In the genomic region with DNA sequence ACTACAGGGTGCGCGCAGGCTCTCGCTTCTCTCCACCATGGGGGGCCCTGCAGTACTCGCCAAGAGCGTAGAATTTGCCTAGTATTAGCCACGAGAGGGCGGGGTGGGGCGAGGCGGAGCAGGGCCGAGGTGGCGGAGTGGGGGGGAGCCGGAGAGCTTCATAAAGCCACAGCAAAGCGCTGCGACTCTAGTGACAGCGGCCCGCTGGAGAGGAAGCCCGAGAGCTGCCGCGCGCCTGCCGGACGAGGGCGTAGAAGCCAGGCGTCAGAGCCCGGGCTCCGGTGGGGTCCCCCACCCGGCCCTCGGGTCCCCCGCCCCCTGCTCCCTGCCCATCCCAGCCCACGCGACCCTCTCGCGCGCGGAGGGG, we compare ENCODE assay signal across 3 cellular contexts.
TF ChIP-seq lines count a peak whose summit lies in the region.

A gene with protein sequence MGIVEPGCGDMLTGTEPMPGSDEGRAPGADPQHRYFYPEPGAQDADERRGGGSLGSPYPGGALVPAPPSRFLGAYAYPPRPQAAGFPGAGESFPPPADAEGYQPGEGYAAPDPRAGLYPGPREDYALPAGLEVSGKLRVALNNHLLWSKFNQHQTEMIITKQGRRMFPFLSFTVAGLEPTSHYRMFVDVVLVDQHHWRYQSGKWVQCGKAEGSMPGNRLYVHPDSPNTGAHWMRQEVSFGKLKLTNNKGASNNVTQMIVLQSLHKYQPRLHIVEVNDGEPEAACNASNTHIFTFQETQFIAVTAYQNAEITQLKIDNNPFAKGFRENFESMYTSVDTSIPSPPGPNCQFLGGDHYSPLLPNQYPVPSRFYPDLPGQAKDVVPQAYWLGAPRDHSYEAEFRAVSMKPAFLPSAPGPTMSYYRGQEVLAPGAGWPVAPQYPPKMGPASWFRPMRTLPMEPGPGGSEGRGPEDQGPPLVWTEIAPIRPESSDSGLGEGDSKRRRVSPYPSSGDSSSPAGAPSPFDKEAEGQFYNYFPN (plus strand): TSS at position 190 of the 367 bp plus-strand sequence. CDS start 219 bp downstream, outside the sequence.

TF ChIP-seq in HEK293, 187 proteins besides CTCF, POLR2A, EP300 and RAD21 (continues in another document):
- TF ChIP-seq ZNF555 (tag by site-specific recombination; conservative IDR thresholded peaks at IDR 0.05) (no peak), ZNF121 (tag by site-specific recombination; IDR thresholded peaks at IDR 0.05) (no peak), ZNF529 (tag by site-specific recombination; IDR thresholded peaks at IDR 0.05; ENCODE audit: insufficient replicate concordance) (no peak), ZNF610 (tag by site-specific recombination; IDR thresholded peaks at IDR 0.05; ENCODE audit: borderline replicate concordance) (no peak), ZNF302 (tag by site-specific recombination; IDR thresholded peaks at IDR 0.05; ENCODE audit: low read depth) (no peak), HOXD13 (CRISPR knock-in tag; IDR thresholded peaks at IDR 0.05; ENCODE audit: borderline replicate concordance) (no peak), ZBTB48 (tag by site-specific recombination; IDR thresholded peaks at IDR 0.05) (no peak), ZBTB17 (tag by site-specific recombination; IDR thresholded peaks at IDR 0.05) (no peak), ZFHX2 (tag by site-specific recombination; conservative IDR thresholded peaks at IDR 0.05) (peak; percentile 35; the same call in 1 of the 2 replicates), ZNF530 (tag by site-specific recombination; IDR thresholded peaks at IDR 0.05; ENCODE audit: low read depth) (no peak), SETDB1 (IDR thresholded peaks at IDR 0.05; ENCODE audit: insufficient read length, low read length) (no peak), ZNF677 (tag by site-specific recombination; IDR thresholded peaks at IDR 0.05) (no peak), ZNF274 (IDR thresholded peaks at IDR 0.05; ENCODE audit: low read length) (no peak), ZNF274 (tag by site-specific recombination; IDR thresholded peaks at IDR 0.05; ENCODE audit: borderline replicate concordance) (no peak), HOXA7 (CRISPR knock-in tag; IDR thresholded peaks at IDR 0.05; ENCODE audit: borderline replicate concordance) (no peak), MEIS1 (CRISPR knock-in tag; IDR thresholded peaks at IDR 0.05; ENCODE audit: borderline replicate concordance) (no peak), ZNF140 (tag by site-specific recombination; IDR thresholded peaks at IDR 0.05) (no peak), ZNF707 (tag by site-specific recombination; IDR thresholded peaks at IDR 0.05) (no peak), ZIC2 (tag by site-specific recombination; IDR thresholded peaks at IDR 0.05) (peak; percentile 44; the same call in 1 of the 2 replicates)
- TF ChIP-seq, protein P1, sequence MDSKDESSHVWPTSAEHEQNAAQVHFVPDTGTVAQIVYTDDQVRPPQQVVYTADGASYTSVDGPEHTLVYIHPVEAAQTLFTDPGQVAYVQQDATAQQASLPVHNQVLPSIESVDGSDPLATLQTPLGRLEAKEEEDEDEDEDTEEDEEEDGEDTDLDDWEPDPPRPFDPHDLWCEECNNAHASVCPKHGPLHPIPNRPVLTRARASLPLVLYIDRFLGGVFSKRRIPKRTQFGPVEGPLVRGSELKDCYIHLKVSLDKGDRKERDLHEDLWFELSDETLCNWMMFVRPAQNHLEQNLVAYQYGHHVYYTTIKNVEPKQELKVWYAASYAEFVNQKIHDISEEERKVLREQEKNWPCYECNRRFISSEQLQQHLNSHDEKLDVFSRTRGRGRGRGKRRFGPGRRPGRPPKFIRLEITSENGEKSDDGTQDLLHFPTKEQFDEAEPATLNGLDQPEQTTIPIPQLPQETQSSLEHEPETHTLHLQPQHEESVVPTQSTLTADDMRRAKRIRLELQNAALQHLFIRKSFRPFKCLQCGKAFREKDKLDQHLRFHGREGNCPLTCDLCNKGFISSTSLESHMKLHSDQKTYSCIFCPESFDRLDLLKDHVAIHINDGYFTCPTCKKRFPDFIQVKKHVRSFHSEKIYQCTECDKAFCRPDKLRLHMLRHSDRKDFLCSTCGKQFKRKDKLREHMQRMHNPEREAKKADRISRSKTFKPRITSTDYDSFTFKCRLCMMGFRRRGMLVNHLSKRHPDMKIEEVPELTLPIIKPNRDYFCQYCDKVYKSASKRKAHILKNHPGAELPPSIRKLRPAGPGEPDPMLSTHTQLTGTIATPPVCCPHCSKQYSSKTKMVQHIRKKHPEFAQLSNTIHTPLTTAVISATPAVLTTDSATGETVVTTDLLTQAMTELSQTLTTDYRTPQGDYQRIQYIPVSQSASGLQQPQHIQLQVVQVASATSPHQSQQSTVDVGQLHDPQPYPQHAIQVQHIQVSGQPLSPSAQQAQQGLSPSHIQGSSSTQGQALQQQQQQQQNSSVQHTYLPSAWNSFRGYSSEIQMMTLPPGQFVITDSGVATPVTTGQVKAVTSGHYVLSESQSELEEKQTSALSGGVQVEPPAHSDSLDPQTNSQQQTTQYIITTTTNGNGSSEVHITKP (tag by site-specific recombination; IDR thresholded peaks at IDR 0.05), result no peak

TF ChIP-seq in K562, 482 proteins besides CTCF, POLR2A, EP300 and RAD21 (continues in another document):
- TF ChIP-seq, protein P2, sequence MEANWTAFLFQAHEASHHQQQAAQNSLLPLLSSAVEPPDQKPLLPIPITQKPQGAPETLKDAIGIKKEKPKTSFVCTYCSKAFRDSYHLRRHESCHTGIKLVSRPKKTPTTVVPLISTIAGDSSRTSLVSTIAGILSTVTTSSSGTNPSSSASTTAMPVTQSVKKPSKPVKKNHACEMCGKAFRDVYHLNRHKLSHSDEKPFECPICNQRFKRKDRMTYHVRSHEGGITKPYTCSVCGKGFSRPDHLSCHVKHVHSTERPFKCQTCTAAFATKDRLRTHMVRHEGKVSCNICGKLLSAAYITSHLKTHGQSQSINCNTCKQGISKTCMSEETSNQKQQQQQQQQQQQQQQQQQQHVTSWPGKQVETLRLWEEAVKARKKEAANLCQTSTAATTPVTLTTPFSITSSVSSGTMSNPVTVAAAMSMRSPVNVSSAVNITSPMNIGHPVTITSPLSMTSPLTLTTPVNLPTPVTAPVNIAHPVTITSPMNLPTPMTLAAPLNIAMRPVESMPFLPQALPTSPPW (CRISPR knock-in tag; IDR thresholded peaks at IDR 0.05), result peak; percentile 32; the same call in 1 of the 2 replicates
- TF ChIP-seq ZNF436 (CRISPR knock-in tag; IDR thresholded peaks at IDR 0.05), result no peak
- TF ChIP-seq, protein P3, sequence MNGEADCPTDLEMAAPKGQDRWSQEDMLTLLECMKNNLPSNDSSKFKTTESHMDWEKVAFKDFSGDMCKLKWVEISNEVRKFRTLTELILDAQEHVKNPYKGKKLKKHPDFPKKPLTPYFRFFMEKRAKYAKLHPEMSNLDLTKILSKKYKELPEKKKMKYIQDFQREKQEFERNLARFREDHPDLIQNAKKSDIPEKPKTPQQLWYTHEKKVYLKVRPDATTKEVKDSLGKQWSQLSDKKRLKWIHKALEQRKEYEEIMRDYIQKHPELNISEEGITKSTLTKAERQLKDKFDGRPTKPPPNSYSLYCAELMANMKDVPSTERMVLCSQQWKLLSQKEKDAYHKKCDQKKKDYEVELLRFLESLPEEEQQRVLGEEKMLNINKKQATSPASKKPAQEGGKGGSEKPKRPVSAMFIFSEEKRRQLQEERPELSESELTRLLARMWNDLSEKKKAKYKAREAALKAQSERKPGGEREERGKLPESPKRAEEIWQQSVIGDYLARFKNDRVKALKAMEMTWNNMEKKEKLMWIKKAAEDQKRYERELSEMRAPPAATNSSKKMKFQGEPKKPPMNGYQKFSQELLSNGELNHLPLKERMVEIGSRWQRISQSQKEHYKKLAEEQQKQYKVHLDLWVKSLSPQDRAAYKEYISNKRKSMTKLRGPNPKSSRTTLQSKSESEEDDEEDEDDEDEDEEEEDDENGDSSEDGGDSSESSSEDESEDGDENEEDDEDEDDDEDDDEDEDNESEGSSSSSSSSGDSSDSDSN (IDR thresholded peaks at IDR 0.05; ENCODE audit: borderline replicate concordance in 1 of 2, low read depth in 2 of 2, low read length in 2 of 2), result 0 out of 4 replicates have a peak, but pooled peaks of 1 of the 2 experiments have one; percentile 44
- TF ChIP-seq CREM (IDR thresholded peaks at IDR 0.05; ENCODE audit: low read depth), result 0 out of 2 replicates have a peak, but pooled peaks have one; percentile 18
- no peak for TF ChIP-seq PTRF (tag; IDR thresholded peaks at IDR 0.05)
- TF ChIP-seq BRD9 (IDR thresholded peaks at IDR 0.05; ENCODE audit: low read depth, partially characterized antibody), result no peak
- no peak for TF ChIP-seq HCFC1 (IDR thresholded peaks at IDR 0.05; ENCODE audit: low read depth, low read length)
- no peak for TF ChIP-seq ZNF830 (CRISPR knock-in tag; IDR thresholded peaks at IDR 0.05)
- TF ChIP-seq, protein P4, sequence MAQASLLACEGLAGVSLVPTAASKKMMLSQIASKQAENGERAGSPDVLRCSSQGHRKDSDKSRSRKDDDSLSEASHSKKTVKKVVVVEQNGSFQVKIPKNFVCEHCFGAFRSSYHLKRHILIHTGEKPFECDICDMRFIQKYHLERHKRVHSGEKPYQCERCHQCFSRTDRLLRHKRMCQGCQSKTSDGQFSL (CRISPR knock-in tag; IDR thresholded peaks at IDR 0.05), result peak; percentile 89
- TF ChIP-seq, protein P4 (tag; IDR thresholded peaks at IDR 0.05), result peak in 1 of 2 experiments; percentile 72; a peak in 2 of 4 replicates
- no peak for TF ChIP-seq HOXB6 (CRISPR knock-in tag; IDR thresholded peaks at IDR 0.05; ENCODE audit: borderline replicate concordance)
- TF ChIP-seq ZNF785 (CRISPR knock-in tag; IDR thresholded peaks at IDR 0.05), result no peak

TF ChIP-seq in HepG2, 621 proteins besides CTCF, POLR2A, EP300 and RAD21 (continues in another document):
- 0 out of 2 replicates have a peak, but pooled peaks have one; percentile 8 for TF ChIP-seq SALL1 (CRISPR knock-in tag; IDR thresholded peaks at IDR 0.05)
- TF ChIP-seq, protein P5, sequence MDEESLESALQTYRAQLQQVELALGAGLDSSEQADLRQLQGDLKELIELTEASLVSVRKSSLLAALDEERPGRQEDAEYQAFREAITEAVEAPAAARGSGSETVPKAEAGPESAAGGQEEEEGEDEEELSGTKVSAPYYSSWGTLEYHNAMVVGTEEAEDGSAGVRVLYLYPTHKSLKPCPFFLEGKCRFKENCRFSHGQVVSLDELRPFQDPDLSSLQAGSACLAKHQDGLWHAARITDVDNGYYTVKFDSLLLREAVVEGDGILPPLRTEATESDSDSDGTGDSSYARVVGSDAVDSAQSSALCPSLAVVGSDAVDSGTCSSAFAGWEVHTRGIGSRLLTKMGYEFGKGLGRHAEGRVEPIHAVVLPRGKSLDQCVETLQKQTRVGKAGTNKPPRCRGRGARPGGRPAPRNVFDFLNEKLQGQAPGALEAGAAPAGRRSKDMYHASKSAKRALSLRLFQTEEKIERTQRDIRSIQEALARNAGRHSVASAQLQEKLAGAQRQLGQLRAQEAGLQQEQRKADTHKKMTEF (CRISPR knock-in tag; IDR thresholded peaks at IDR 0.05), result 0 out of 2 replicates have a peak, but pooled peaks have one; percentile 32
- peak; percentile 44 for TF ChIP-seq HNRNPLL (IDR thresholded peaks at IDR 0.05; ENCODE audit: low read depth, low read length, poor library complexity, severe bottlenecking)
- TF ChIP-seq ZNF605 (CRISPR knock-in tag; IDR thresholded peaks at IDR 0.05), result no peak
- TF ChIP-seq HMG20B (CRISPR knock-in tag; conservative IDR thresholded peaks at IDR 0.05), result 0 out of 2 replicates have a peak, but pooled peaks have one; percentile 33
- TF ChIP-seq, protein P6, sequence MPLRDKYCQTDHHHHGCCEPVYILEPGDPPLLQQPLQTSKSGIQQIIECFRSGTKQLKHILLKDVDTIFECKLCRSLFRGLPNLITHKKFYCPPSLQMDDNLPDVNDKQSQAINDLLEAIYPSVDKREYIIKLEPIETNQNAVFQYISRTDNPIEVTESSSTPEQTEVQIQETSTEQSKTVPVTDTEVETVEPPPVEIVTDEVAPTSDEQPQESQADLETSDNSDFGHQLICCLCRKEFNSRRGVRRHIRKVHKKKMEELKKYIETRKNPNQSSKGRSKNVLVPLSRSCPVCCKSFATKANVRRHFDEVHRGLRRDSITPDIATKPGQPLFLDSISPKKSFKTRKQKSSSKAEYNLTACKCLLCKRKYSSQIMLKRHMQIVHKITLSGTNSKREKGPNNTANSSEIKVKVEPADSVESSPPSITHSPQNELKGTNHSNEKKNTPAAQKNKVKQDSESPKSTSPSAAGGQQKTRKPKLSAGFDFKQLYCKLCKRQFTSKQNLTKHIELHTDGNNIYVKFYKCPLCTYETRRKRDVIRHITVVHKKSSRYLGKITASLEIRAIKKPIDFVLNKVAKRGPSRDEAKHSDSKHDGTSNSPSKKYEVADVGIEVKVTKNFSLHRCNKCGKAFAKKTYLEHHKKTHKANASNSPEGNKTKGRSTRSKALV (CRISPR knock-in tag; IDR thresholded peaks at IDR 0.05), result peak; percentile 96
- no peak for TF ChIP-seq ZNF431 (CRISPR knock-in tag; IDR thresholded peaks at IDR 0.05; ENCODE audit: borderline replicate concordance, low read depth)
- TF ChIP-seq FOSL2 (CRISPR knock-in tag; IDR thresholded peaks at IDR 0.05), result peak; percentile 6; the same call in 1 of the 2 replicates
- TF ChIP-seq ZNF10 (CRISPR knock-in tag; IDR thresholded peaks at IDR 0.05; ENCODE audit: borderline replicate concordance, low read depth), result no peak
- peak; percentile 19 to 30; a peak in 1 of 4 replicates for TF ChIP-seq KLF16 (CRISPR knock-in tag; IDR thresholded peaks at IDR 0.05)
- TF ChIP-seq, protein P7, sequence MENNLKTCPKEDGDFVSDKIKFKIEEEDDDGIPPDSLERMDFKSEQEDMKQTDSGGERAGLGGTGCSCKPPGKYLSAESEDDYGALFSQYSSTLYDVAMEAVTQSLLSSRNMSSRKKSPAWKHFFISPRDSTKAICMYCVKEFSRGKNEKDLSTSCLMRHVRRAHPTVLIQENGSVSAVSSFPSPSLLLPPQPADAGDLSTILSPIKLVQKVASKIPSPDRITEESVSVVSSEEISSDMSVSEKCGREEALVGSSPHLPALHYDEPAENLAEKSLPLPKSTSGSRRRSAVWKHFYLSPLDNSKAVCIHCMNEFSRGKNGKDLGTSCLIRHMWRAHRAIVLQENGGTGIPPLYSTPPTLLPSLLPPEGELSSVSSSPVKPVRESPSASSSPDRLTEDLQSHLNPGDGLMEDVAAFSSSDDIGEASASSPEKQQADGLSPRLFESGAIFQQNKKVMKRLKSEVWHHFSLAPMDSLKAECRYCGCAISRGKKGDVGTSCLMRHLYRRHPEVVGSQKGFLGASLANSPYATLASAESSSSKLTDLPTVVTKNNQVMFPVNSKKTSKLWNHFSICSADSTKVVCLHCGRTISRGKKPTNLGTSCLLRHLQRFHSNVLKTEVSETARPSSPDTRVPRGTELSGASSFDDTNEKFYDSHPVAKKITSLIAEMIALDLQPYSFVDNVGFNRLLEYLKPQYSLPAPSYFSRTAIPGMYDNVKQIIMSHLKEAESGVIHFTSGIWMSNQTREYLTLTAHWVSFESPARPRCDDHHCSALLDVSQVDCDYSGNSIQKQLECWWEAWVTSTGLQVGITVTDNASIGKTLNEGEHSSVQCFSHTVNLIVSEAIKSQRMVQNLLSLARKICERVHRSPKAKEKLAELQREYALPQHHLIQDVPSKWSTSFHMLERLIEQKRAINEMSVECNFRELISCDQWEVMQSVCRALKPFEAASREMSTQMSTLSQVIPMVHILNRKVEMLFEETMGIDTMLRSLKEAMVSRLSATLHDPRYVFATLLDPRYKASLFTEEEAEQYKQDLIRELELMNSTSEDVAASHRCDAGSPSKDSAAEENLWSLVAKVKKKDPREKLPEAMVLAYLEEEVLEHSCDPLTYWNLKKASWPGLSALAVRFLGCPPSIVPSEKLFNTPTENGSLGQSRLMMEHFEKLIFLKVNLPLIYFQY (CRISPR knock-in tag; IDR thresholded peaks at IDR 0.05; ENCODE audit: borderline replicate concordance), result 0 out of 2 replicates have a peak, but pooled peaks have one; percentile 23
- TF ChIP-seq, protein P4 (CRISPR knock-in tag; IDR thresholded peaks at IDR 0.05), result peak; percentile 96
- TF ChIP-seq ZNF292 (CRISPR knock-in tag; IDR thresholded peaks at IDR 0.05; ENCODE audit: borderline replicate concordance, low read depth), result 0 out of 2 replicates have a peak, but pooled peaks have one; percentile 22
